ENCODE assay signal across 8 cellular contexts in the genomic region with DNA sequence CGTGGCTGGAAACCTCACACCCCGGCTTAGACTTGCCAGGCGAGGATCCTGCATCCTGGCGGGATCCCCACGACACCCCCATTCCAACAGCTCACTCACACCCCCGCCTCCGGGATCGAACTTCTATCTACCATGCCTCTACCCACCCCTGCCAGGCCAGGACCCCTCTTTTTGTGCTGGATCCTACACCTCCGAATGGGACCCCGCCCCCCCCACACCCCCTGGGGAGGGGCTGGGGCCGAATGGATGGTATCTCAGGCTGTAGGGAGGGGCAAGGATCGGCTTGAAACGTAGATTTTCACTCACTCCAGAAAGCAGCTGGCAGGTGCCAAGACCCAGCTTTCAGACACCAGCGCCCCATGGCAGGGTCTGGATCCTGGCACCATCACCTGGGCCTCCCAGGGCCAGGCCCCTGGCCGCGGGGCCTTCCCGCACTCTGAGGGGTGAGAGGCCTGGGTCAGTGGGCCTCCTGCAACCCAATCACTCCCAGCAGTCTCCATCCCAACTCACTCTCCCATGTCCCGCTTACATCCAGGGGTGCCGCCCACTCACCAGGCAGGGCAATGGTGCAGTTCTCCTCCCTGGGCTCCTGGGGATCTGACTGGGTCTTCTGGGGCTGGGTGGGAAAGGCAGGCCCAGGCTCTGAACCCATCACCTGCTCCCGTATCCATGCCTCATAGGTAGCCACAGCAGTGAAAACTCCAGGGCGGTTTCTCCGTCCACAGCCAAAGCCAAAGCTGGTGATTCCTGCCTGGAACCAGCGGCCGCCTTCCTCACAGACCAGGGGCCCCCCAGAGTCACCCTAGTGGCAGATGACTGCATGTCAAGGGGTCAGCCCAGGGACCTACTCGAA. TPM values are rescaled to one million over a fixed set of nuclear protein-coding genes. Genes with fewer than 3 reads are reported as not detected.
DNase-seq lines count a peak whose midpoint lies in the region; ATAC-seq and TF ChIP-seq lines count a peak whose summit lies in the region.

No MANE protein-coding gene starts in this region.

- no peaks in the 10 kb centered on the region for H3K36me3 ChIP-seq in heart right ventricle
- H3K36me3 ChIP-seq in right atrium auricular region, result no peaks in the 10 kb centered on the region
- H3K36me3 ChIP-seq in body of pancreas (replicated peaks in 1 of 2; ENCODE audit: insufficient read depth in 1 of 2, low read depth in 2 of 2), result no peaks in the 10 kb centered on the region
- no peaks in the 10 kb centered on the region for H3K36me3 ChIP-seq in mucosa of stomach (ENCODE audit: control insufficient read depth, insufficient read depth, low read length)
- H3K36me3 ChIP-seq in uterus, result no peaks in the 10 kb centered on the region

- WGBS in heart right ventricle, 2 donors, result 70 to 72% methylated on average over 25 of the region's 25 CpGs
- 74 to 93% methylated on average over 15 to 25 of the region's 25 CpGs for WGBS in body of pancreas, 2 donors

- no peak for ATAC-seq in heart right ventricle
- no peak for ATAC-seq in body of pancreas
- no peak for ATAC-seq in HG03520 (IDR thresholded peaks at IDR 0.05; ENCODE audit: unreplicated experiment)
- ATAC-seq in HG02870 (IDR thresholded peaks at IDR 0.05; ENCODE audit: unreplicated experiment), result no peak

- intact Hi-C loops in heart right ventricle (cut with DNase I) (loop anchor here in 8 of 10 donors (2.0 to 10.0 kb wide), 11 partner anchors 34 to 158 kb away; a partner anchor contains a TSS), body of pancreas (cut with DNase I) (loop anchor here (10.0 kb wide), 2 partner anchors 68 to 158 kb away; a partner anchor contains a TSS), uterus (cut with DNase I; ENCODE audit: low total_unique reads) (no loop called here)

- H3K4me1 ChIP-seq in heart right ventricle (peaks cover 8 to 33% (median 24%) of the 10 kb centered on the region in 9 donors), right atrium auricular region (peaks cover 0 to 32% of the 10 kb centered on the region in 2 donors), body of pancreas (peaks cover 47% of the 10 kb centered on the region), mucosa of stomach (ENCODE audit: control insufficient read depth, insufficient read depth, low read length) (peaks cover 47% of the 10 kb centered on the region), uterus (peaks cover 0 to 5% of the 10 kb centered on the region in 2 donors)

- DNase-seq in heart right ventricle (no peak), right atrium auricular region (ENCODE audit: low spot score) (no peak), body of pancreas (peak in 3 of 4 donors; percentile 31 to 45 (median 33)), uterus (peak; percentile 53 to 55), RPMI8226 (no peak)

- peak overlapping the region in 8 of 10 donors; percentile 65 to 91 (median 82) for H3K27ac ChIP-seq in heart right ventricle
- H3K27ac ChIP-seq in right atrium auricular region, result peak overlapping the region in 1 of 2 donors; percentile 62
- peak overlapping the region; percentile 80 to 92 (median 87) for H3K27ac ChIP-seq in body of pancreas
- H3K27ac ChIP-seq in uterus, result peak overlapping the region; percentile 58 to 71

- peak overlapping the region in 9 of 10 donors; percentile 33 to 62 (median 51) for H3K4me3 ChIP-seq in heart right ventricle
- H3K4me3 ChIP-seq in right atrium auricular region, result peak overlapping the region in 1 of 2 donors; percentile 60
- no peak overlapping the region for H3K4me3 ChIP-seq in body of pancreas
- H3K4me3 ChIP-seq in mucosa of stomach (ENCODE audit: low read length), result peak overlapping the region; percentile 50
- H3K4me3 ChIP-seq in uterus, result peak overlapping the region in 1 of 2 donors; percentile 45

- H3K9ac ChIP-seq in mucosa of stomach (ENCODE audit: low read length), result peak overlapping the region; percentile 61

- H3K9me3 ChIP-seq in heart right ventricle (no peaks in the 10 kb centered on the region), right atrium auricular region (no peaks in the 10 kb centered on the region), body of pancreas (no peaks in the 10 kb centered on the region), mucosa of stomach (ENCODE audit: control insufficient read depth, low read length) (no peaks in the 10 kb centered on the region), uterus (no peaks in the 10 kb centered on the region)

- TF ChIP-seq POLR2A in body of pancreas (IDR thresholded peaks at IDR 0.05), result no peak
- no peak for TF ChIP-seq POLR2A in uterus (IDR thresholded peaks at IDR 0.05)

- TF ChIP-seq CTCF in heart right ventricle (IDR thresholded peaks at IDR 0.05) (no peak), right atrium auricular region (IDR thresholded peaks at IDR 0.05) (no peak), body of pancreas (IDR thresholded peaks at IDR 0.05) (no peak), uterus (IDR thresholded peaks at IDR 0.05) (no peak)

- H3K27me3 ChIP-seq in heart right ventricle (peaks cover 0 to 16% (median 9%) of the 10 kb centered on the region in 7 donors), right atrium auricular region (peaks cover 0 to 4% of the 10 kb centered on the region in 2 donors), body of pancreas (no peaks in the 10 kb centered on the region), mucosa of stomach (ENCODE audit: control insufficient read depth, insufficient read depth, low read length) (peaks cover 7% of the 10 kb centered on the region), uterus (peaks cover 0 to 2% of the 10 kb centered on the region in 2 donors)

RNA-seq across cellular contexts. Expression of a gene that starts 6.6 kb away (rescaled TPM):
- total RNA-seq in heart right ventricle (1 to 10 TPM in 6 of 10 donors, under 1 TPM in 4; 0.30 to 3.1 (median 1.3) TPM), right atrium auricular region (1 to 10 TPM; 1.3 to 1.9 TPM), body of pancreas (10 to 100 TPM in 1 of 2 donors, under 1 TPM in 1; 0.52 to 65.3 TPM), uterus (under 1 TPM in 2 of 4 donors, not detected in 2; 0.48 to 0.76 TPM)
- 1 to 10 TPM; 1.2 to 3.4 TPM for polyA plus RNA-seq in heart right ventricle

RNA-seq across cellular contexts. Expression of a gene that starts 7.7 kb away (rescaled TPM):
- total RNA-seq in heart right ventricle (under 1 TPM in 4 of 10 donors, not detected in 6; 0.15 to 0.57 (median 0.25) TPM), right atrium auricular region (1 to 10 TPM in 1 of 2 donors, not detected in 1; 2.4 TPM), body of pancreas (10 to 100 TPM; 75.5 to 81.7 TPM), uterus (1 to 10 TPM in 1 of 4 donors, under 1 TPM in 1, not detected in 2; 0.26 to 8.7 TPM)
- under 1 TPM in 1 of 2 donors, not detected in 1; 0.09 TPM for polyA plus RNA-seq in heart right ventricle

RNA-seq across cellular contexts. Expression of a gene that starts 25.8 kb away (rescaled TPM):
- total RNA-seq in heart right ventricle (10 to 100 TPM; 51.9 to 79.9 (median 66.0) TPM), right atrium auricular region (10 to 100 TPM; 58.0 to 64.3 TPM), body of pancreas (10 to 100 TPM; 55.7 to 66.4 TPM), uterus (100 to 1,000 TPM in 1 of 4 donors, 10 to 100 TPM in 3; 63.0 to 101 (median 77.8) TPM)
- polyA plus RNA-seq in heart right ventricle, result 100 to 1,000 TPM in 1 of 2 donors, 10 to 100 TPM in 1; 56.3 to 107 TPM

RNA-seq across cellular contexts. Expression of a gene that starts 35.1 kb away (rescaled TPM):
- total RNA-seq in heart right ventricle (10 to 100 TPM; 62.8 to 90.9 (median 74.7) TPM), right atrium auricular region (10 to 100 TPM; 52.0 to 62.3 TPM), body of pancreas (10 to 100 TPM; 33.9 to 61.7 TPM), uterus (10 to 100 TPM; 15.3 to 32.1 (median 21.9) TPM)
- 10 to 100 TPM; 26.1 to 57.2 TPM for polyA plus RNA-seq in heart right ventricle

RNA-seq across cellular contexts. Expression of a gene that starts 36.7 kb away (rescaled TPM):
- 100 to 1,000 TPM; 127 to 174 (median 140) TPM for total RNA-seq in heart right ventricle
- polyA plus RNA-seq in heart right ventricle, result 100 to 1,000 TPM; 116 to 240 TPM
- 10 to 100 TPM; 16.9 to 34.3 TPM for total RNA-seq in right atrium auricular region
- total RNA-seq in body of pancreas, result 10 to 100 TPM; 43.6 to 68.9 TPM
- total RNA-seq in uterus, result 100 to 1,000 TPM in 2 of 4 donors, 10 to 100 TPM in 2; 21.5 to 356 (median 109) TPM

Comparison
In these comparisons a context has a peak if more than half of its experiments do, and no peak if none do; other contexts are left out.
1. DNase-seq: peak in body of pancreas (3 of 4) and uterus (2 of 2); none in heart right ventricle (0 of 2), right atrium auricular region (single experiment) and RPMI8226 (single experiment).
2. H3K4me3 ChIP-seq: peak in heart right ventricle (9 of 10) and mucosa of stomach (single experiment); none in body of pancreas (0 of 2).
3. RNA of a gene that starts 7.7 kb away (total RNA-seq): 75.5 to 81.7 TPM in body of pancreas; 2.4 TPM in right atrium auricular region, 0.26 to 8.7 TPM in uterus and 0.15 to 0.57 TPM in heart right ventricle; every median in the first group is over 4 times any median in the second.